ENCODE assay signal across 1 cellular context in genomic region chr21:39668369-39668768, GRCh38.
TF ChIP-seq lines count a peak whose summit lies in the region.

No MANE protein-coding gene starts in this region.

TF ChIP-seq in GM23338, 12 proteins besides CTCF, POLR2A, EP300 and RAD21 (continued from another document):
- TF ChIP-seq JUNB (IDR thresholded peaks at IDR 0.05; ENCODE audit: unreplicated experiment) (no peak), NANOG (IDR thresholded peaks at IDR 0.05; ENCODE audit: borderline replicate concordance) (no peak), ZNF331 (CRISPR knock-in tag; IDR thresholded peaks at IDR 0.05; ENCODE audit: low read depth) (no peak), ETS1 (IDR thresholded peaks at IDR 0.05) (no peak), REST (IDR thresholded peaks at IDR 0.05; ENCODE audit: unreplicated experiment) (no peak), POLR2AphosphoS5 (IDR thresholded peaks at IDR 0.05; ENCODE audit: low read depth) (no peak)
